Comparison of ENCODE assay signal across 8 cellular contexts in genomic region chr11:32829157-32829679, GRCh38. TPM values are rescaled to one million over a fixed set of nuclear protein-coding genes. Genes with fewer than 3 reads are reported as not detected.
A peak's percentile ranks its signal among the peaks of the same experiment; 100 is the strongest.
DNase-seq lines count a peak whose midpoint lies in the region; ATAC-seq and TF ChIP-seq lines count a peak whose summit lies in the region.

No MANE protein-coding gene starts in this region.

- peaks cover 12% of the 10 kb centered on the region for H3K4me1 Mint-ChIP-seq in activated CD4-positive, alpha-beta memory T cell treated with anti-CD3 and anti-CD28 coated beads for 36 hours (ENCODE audit: low read depth)

- no peak overlapping the region for H3K27ac Mint-ChIP-seq in activated CD4-positive, alpha-beta memory T cell treated with anti-CD3 and anti-CD28 coated beads for 36 hours

- POLR2A ChIA-PET in activated CD4-positive, alpha-beta memory T cell treated with anti-CD3 and anti-CD28 coated beads for 36 hours (lab: Charles Lee), result no interaction called here

- H3K9ac ChIP-seq in iPS-15b (ENCODE audit: low read depth, low read length), result peak overlapping the region; percentile 73

- H3K4me3 Mint-ChIP-seq in activated CD4-positive, alpha-beta memory T cell treated with anti-CD3 and anti-CD28 coated beads for 36 hours, result peak overlapping the region; percentile 83

- intact Hi-C loops in activated CD4-positive, alpha-beta memory T cell treated with anti-CD3 and anti-CD28 coated beads for 36 hours (cut with micrococcal nuclease), result loop anchor here (5.0 to 10.0 kb wide), 2 partner anchors 63 to 244 kb away; partner anchors contain the start of genes EIF3M and QSER1

- H3K9me3 Mint-ChIP-seq in activated CD4-positive, alpha-beta memory T cell treated with anti-CD3 and anti-CD28 coated beads for 36 hours, result no peaks in the 10 kb centered on the region

- in situ Hi-C loops in KBM-7 (cut with MboI; ENCODE audit: low pct_unique_long_range_greater_than_20kb, low sequenced_read_pairs), result no loop called here

- no peaks in the 10 kb centered on the region for H3K4me1 ChIP-seq in iPS-15b (ENCODE audit: control insufficient read depth, insufficient read depth, low read length)

- ATAC-seq in GM19035 (IDR thresholded peaks at IDR 0.05; ENCODE audit: unreplicated experiment) (peak; percentile 50), HG03196 (IDR thresholded peaks at IDR 0.05; ENCODE audit: unreplicated experiment) (peak; percentile 39)

- H3K36me3 Mint-ChIP-seq in activated CD4-positive, alpha-beta memory T cell treated with anti-CD3 and anti-CD28 coated beads for 36 hours, result no peaks in the 10 kb centered on the region

- H3K4me3 ChIP-seq in iPS-15b (ENCODE audit: low read depth, low read length) (peak overlapping the region; percentile 79), skin epidermis (peak overlapping the region; percentile 48 to 88 (median 63))

- H3K27ac ChIP-seq in C4-2B (peak overlapping the region; percentile 86), skin epidermis (peak overlapping the region in 20 of 21 experiments; percentile 61 to 95 (median 80))

- H3K36me3 ChIP-seq in iPS-15b (ENCODE audit: control insufficient read depth, insufficient read depth, low read length), result no peaks in the 10 kb centered on the region

- H3K27me3 Mint-ChIP-seq in activated CD4-positive, alpha-beta memory T cell treated with anti-CD3 and anti-CD28 coated beads for 36 hours, result peaks cover 22% of the 10 kb centered on the region

- CTCF ChIA-PET in activated CD4-positive, alpha-beta memory T cell treated with anti-CD3 and anti-CD28 coated beads for 36 hours (lab: Charles Lee), result interaction anchor here (0.6 kb wide), 1 partner anchor 56 kb away, joined by 3 read pairs; no protein-coding TSS in a partner anchor

- H3K27me3 ChIP-seq in iPS-15b (ENCODE audit: control insufficient read depth, insufficient read depth, low read length), result peaks cover 27% of the 10 kb centered on the region

- no peak for DNase-seq in activated CD4-positive, alpha-beta memory T cell treated with anti-CD3 and anti-CD28 coated beads for 36 hours
- DNase-seq in KBM-7 (no peak), EL (no peak)

- H3K9me3 ChIP-seq in iPS-15b (ENCODE audit: control insufficient read depth, insufficient read depth, low read length), result no peaks in the 10 kb centered on the region

- TF ChIP-seq CTCF in C4-2B (conservative IDR thresholded peaks at IDR 0.05), result 0 out of 2 replicates have a peak, but pooled peaks have one; percentile 7

RNA-seq across cellular contexts. Expression of gene PRRG4, which starts 0.5 kb away (rescaled TPM):
- total RNA-seq in activated CD4-positive, alpha-beta memory T cell treated with anti-CD3 and anti-CD28 coated beads for 36 hours, result under 1 TPM; 0.24 to 0.43 TPM

RNA-seq across cellular contexts. Expression of gene CCDC73, which starts 34.8 kb away (rescaled TPM):
- not detected for total RNA-seq in activated CD4-positive, alpha-beta memory T cell treated with anti-CD3 and anti-CD28 coated beads for 36 hours
